In genomic region chr10:89207801-89208551, GRCh38 we compare ENCODE assay signal across 8 cellular contexts. TPM values are rescaled to one million over a fixed set of nuclear protein-coding genes. Genes with fewer than 3 reads are reported as not detected.
A peak's percentile ranks its signal among the peaks of the same experiment; 100 is the strongest.
DNase-seq lines count a peak whose midpoint lies in the region; ATAC-seq, FAIRE-seq and TF ChIP-seq lines count a peak whose summit lies in the region.

No MANE protein-coding gene starts in this region.

- FAIRE-seq in D721Med (lab: Jason Lieb, UNC): no peak

- ATAC-seq in activated naive CD8-positive, alpha-beta T cell treated with anti-CD3 and anti-CD28 coated beads, Interleukin-2, amount 10 ng/mL, durations not matched to agents 7 days and 5 days (ENCODE audit: low read depth): peak; percentile 42
- ATAC-seq in GM19463 (IDR thresholded peaks at IDR 0.05; ENCODE audit: unreplicated experiment): no peak

- no peaks in the 10 kb centered on the region for H3K36me3 Mint-ChIP-seq in Caco-2 (ENCODE audit: insufficient read depth, unreplicated experiment)
- no peaks in the 10 kb centered on the region for H3K36me3 Mint-ChIP-seq in activated naive CD8-positive, alpha-beta T cell treated with anti-CD3 and anti-CD28 coated beads, Interleukin-2, amount 10 ng/mL, durations not matched to agents 7 days and 5 days

- intact Hi-C loops in Caco-2 (cut with micrococcal nuclease; ENCODE audit: unreplicated experiment): no loop called here
- intact Hi-C loops in posterior cingulate gyrus (cut with DNase I): no loop called here

- DNase-seq in Caco-2 (peak in 1 of 2 experiments; percentile 19), right atrium auricular region (ENCODE audit: low spot score) (peak; percentile 62), posterior cingulate gyrus (peak in 9 of 10 donors; percentile 24 to 90 (median 39)), AML-193 (lab: John Stamatoyannopoulos, UW) (no peak), D721Med (ENCODE audit: insufficient read length, low spot score) (no peak)
- peak; percentile 55 for DNase-seq in activated naive CD8-positive, alpha-beta T cell treated with anti-CD3 and anti-CD28 coated beads, Interleukin-2, amount 10 ng/mL, durations not matched to agents 7 days and 5 days

- peak overlapping the region; percentile 67 for H3K4me3 Mint-ChIP-seq in Caco-2 (ENCODE audit: unreplicated experiment)
- peak overlapping the region; percentile 88 for H3K4me3 Mint-ChIP-seq in activated naive CD8-positive, alpha-beta T cell treated with anti-CD3 and anti-CD28 coated beads, Interleukin-2, amount 10 ng/mL, durations not matched to agents 7 days and 5 days

- peaks cover 28% of the 10 kb centered on the region for H3K27me3 Mint-ChIP-seq in Caco-2 (ENCODE audit: insufficient read depth, unreplicated experiment)
- peaks cover 22% of the 10 kb centered on the region for H3K27me3 Mint-ChIP-seq in activated naive CD8-positive, alpha-beta T cell treated with anti-CD3 and anti-CD28 coated beads, Interleukin-2, amount 10 ng/mL, durations not matched to agents 7 days and 5 days

- CTCF ChIA-PET in Caco-2 (lab: Charles Lee): interaction anchor here (0.6 to 1.3 kb wide), 2 partner anchors 178 to 1704 kb away, joined by 4 read pairs; no protein-coding TSS in a partner anchor

- no peaks in the 10 kb centered on the region for H3K36me3 ChIP-seq in Caco-2 (ENCODE audit: control insufficient read depth, insufficient read depth, low read length)
- no peaks in the 10 kb centered on the region for H3K36me3 ChIP-seq in HUES48 (ENCODE audit: control insufficient read depth, insufficient read depth, low read length)
- no peaks in the 10 kb centered on the region for H3K36me3 ChIP-seq in right atrium auricular region

- H3K27me3 ChIP-seq in Caco-2 (replicated peaks; ENCODE audit: control insufficient read depth, insufficient read depth, low read length) (peaks cover 20% of the 10 kb centered on the region), HUES48 (ENCODE audit: control insufficient read depth, insufficient read depth, low read length) (peaks cover 84% of the 10 kb centered on the region), right atrium auricular region (no peaks in the 10 kb centered on the region)

- POLR2A ChIA-PET in Caco-2 (lab: Charles Lee): no interaction called here
- POLR2A ChIA-PET in activated naive CD8-positive, alpha-beta T cell treated with anti-CD3 and anti-CD28 coated beads, Interleukin-2, amount 10 ng/mL, durations not matched to agents 7 days and 5 days (lab: Charles Lee): interaction anchor here (0.7 to 2.5 kb wide), 5 partner anchors 10 to 328 kb away, joined by 3 to 7 read pairs (median 4); partner anchors contain the start of genes FAS and STAMBPL1

- H3K27ac Mint-ChIP-seq in Caco-2 (ENCODE audit: unreplicated experiment): no peak overlapping the region
- no peak overlapping the region for H3K27ac Mint-ChIP-seq in activated naive CD8-positive, alpha-beta T cell treated with anti-CD3 and anti-CD28 coated beads, Interleukin-2, amount 10 ng/mL, durations not matched to agents 7 days and 5 days

- H3K4me1 Mint-ChIP-seq in Caco-2 (ENCODE audit: low read depth, unreplicated experiment): peaks cover 7% of the 10 kb centered on the region
- H3K4me1 Mint-ChIP-seq in activated naive CD8-positive, alpha-beta T cell treated with anti-CD3 and anti-CD28 coated beads, Interleukin-2, amount 10 ng/mL, durations not matched to agents 7 days and 5 days: peaks cover 21% of the 10 kb centered on the region

- H3K9me3 Mint-ChIP-seq in Caco-2 (ENCODE audit: unreplicated experiment): no peaks in the 10 kb centered on the region
- H3K9me3 Mint-ChIP-seq in activated naive CD8-positive, alpha-beta T cell treated with anti-CD3 and anti-CD28 coated beads, Interleukin-2, amount 10 ng/mL, durations not matched to agents 7 days and 5 days: no peaks in the 10 kb centered on the region

- BruUV-seq in Caco-2 (replicated peaks; lab: Mats Ljungman, UMichigan): no TSS peak

- H3K9me3 ChIP-seq in Caco-2: no peaks in the 10 kb centered on the region
- H3K9me3 ChIP-seq in HUES48 (ENCODE audit: control insufficient read depth, insufficient read depth, low read length): no peaks in the 10 kb centered on the region
- no peaks in the 10 kb centered on the region for H3K9me3 ChIP-seq in right atrium auricular region

- H3K27ac ChIP-seq in HUES48 (ENCODE audit: low read depth, low read length) (no peak overlapping the region), right atrium auricular region (peak overlapping the region; percentile 63 to 73)

- no peak for TF ChIP-seq CTCF in Caco-2 (IDR thresholded peaks at IDR 0.05; ENCODE audit: insufficient read depth in 1 of 2, low read depth in 1 of 2, low read length in 1 of 2, severe bottlenecking in 1 of 2, unreplicated experiment in 1 of 2)
- no peak for TF ChIP-seq CTCF in right atrium auricular region (IDR thresholded peaks at IDR 0.05)
- TF ChIP-seq CTCF in D721Med (IDR thresholded peaks at IDR 0.05; ENCODE audit: insufficient read depth, missing control alignments): no peak

- peak overlapping the region; percentile 26; the same call in 1 of the 2 replicates for H3K9ac ChIP-seq in HUES48 (ENCODE audit: low read depth, low read length)

- H3K4me3 ChIP-seq in Caco-2 (ENCODE audit: low read depth, low read length) (0 out of 2 replicates have a peak overlapping the region, but pooled peaks have one; percentile 7), HUES48 (ENCODE audit: low read depth, low read length) (peak overlapping the region; percentile 58), right atrium auricular region (peak overlapping the region; percentile 34 to 59)

- peaks cover 20% of the 10 kb centered on the region for H3K4me1 ChIP-seq in Caco-2
- H3K4me1 ChIP-seq in HUES48 (ENCODE audit: control insufficient read depth, insufficient read depth, low read length): peaks cover 23% of the 10 kb centered on the region
- H3K4me1 ChIP-seq in right atrium auricular region: peaks cover 0 to 17% of the 10 kb centered on the region in 2 donors

RNA-seq across cellular contexts. Expression of gene CH25H, which starts 0.9 kb away (rescaled TPM):
- total RNA-seq in Caco-2 (2022) (not detected in 2 replicates), right atrium auricular region (1 to 10 TPM in 1 of 2 donors, under 1 TPM in 1; 0.98 to 1.8 TPM)
- not detected for total RNA-seq in activated naive CD8-positive, alpha-beta T cell treated with anti-CD3 and anti-CD28 coated beads, Interleukin-2, amount 10 ng/mL, durations not matched to agents 7 days and 5 days

RNA-seq across cellular contexts. Expression of gene LIPA, which starts 43.6 kb away (rescaled TPM):
- total RNA-seq in Caco-2 (2022) (18.8 and 20.4 TPM in 2 replicates), right atrium auricular region (10 to 100 TPM; 17.6 to 25.7 TPM)
- total RNA-seq in activated naive CD8-positive, alpha-beta T cell treated with anti-CD3 and anti-CD28 coated beads, Interleukin-2, amount 10 ng/mL, durations not matched to agents 7 days and 5 days: 10 to 100 TPM; 35.9 to 42.8 TPM

Comparison
In these comparisons a context has a peak if more than half of its experiments do, and no peak if none do; other contexts are left out.
1. DNase-seq: peak in activated naive CD8-positive, alpha-beta T cell treated with anti-CD3 and anti-CD28 coated beads, Interleukin-2, amount 10 ng/mL, durations not matched to agents 7 days and 5 days (single experiment), right atrium auricular region (single experiment) and posterior cingulate gyrus (9 of 10); none in AML-193 (0 of 2) and D721Med (single experiment).
2. H3K4me3 ChIP-seq: peak in every context shown above with its lines; median percentile 58 in HUES48; 46 in right atrium auricular region; 7 in Caco-2.